13 cellular contexts compared by ENCODE assay signal in the genomic region with DNA sequence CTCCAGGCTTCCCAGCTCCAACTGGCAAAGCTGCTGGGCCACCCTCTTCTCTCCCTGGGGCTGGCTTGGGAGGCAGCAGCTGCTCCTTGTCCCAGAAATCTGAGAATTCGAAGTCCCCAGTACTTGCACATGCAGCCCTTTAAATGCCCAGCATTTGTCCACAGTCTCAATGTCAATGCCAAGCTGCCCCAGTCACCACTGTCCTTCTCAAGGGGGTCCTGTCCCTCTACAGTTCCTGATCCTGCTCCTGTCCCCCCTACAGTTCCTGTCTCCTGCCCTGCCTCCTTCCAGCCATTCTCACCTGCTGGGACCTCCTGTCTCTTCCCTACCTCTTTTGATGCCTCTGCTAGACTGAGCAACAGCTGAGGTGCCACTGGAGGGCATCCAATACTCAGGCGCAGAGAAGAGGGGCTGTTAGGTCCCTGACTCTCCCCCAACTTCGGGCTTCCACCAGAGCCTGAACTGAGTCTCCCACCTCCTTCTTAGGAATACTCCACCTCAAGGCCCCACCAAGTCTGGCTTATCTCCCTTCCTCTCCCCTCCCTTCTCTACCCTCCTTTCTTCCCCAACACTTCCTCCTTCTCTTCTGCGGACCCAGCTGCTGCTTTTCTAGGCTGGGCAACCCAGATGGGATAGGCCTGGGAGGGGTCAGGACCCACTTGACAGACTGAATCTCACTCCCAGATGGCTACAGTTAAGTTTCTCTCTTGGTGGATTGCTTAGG. TPM values are rescaled to one million over a fixed set of nuclear protein-coding genes. Genes with fewer than 3 reads are reported as not detected.
DNase-seq lines count a peak whose midpoint lies in the region; ATAC-seq and TF ChIP-seq lines count a peak whose summit lies in the region.
"Had no signal": no experiment of that assay in that cellular context is flagged by ENCODE, and none has a peak within 500 bp of the region (broad histone marks: within the 10 kb centered on the region; RNA-seq: fewer than 3 reads in every experiment).

No MANE protein-coding gene starts in this region.

- CTCF ChIA-PET in naive thymus-derived CD4-positive, alpha-beta T cell (lab: Charles Lee) = interaction anchor here (0.6 to 1.6 kb wide), 3 partner anchors 10 to 523 kb away, joined by 3 to 8 read pairs (median 4); no protein-coding TSS in a partner anchor

- intact Hi-C loops in naive thymus-derived CD4-positive, alpha-beta T cell (cut with micrococcal nuclease) = loop anchor here (2.0 to 10.0 kb wide), 8 partner anchors 17 to 1765 kb away; a partner anchor contains a TSS
- intact Hi-C loops in uterus (cut with DNase I; ENCODE audit: low total_unique reads) = loop anchor here (5.0 kb wide), 1 partner anchor 473 kb away; a partner anchor contains a TSS

- H3K9me3 Mint-ChIP-seq in activated naive CD4-positive, alpha-beta T cell treated with anti-CD3 and anti-CD28 coated beads, Interleukin-2, amount 50 U/mL, for 24 hours = no peaks in the 10 kb centered on the region
- no peaks in the 10 kb centered on the region for H3K9me3 Mint-ChIP-seq in activated naive CD8-positive, alpha-beta T cell treated with anti-CD3 and anti-CD28 coated beads, Interleukin-2, amount 10 ng/mL, durations not matched to agents 7 days and 5 days
- H3K9me3 Mint-ChIP-seq in naive thymus-derived CD4-positive, alpha-beta T cell = peaks cover 0 to 14% (median 0%) of the 10 kb centered on the region in 11 donors

- no peak overlapping the region for H3K27ac Mint-ChIP-seq in activated naive CD4-positive, alpha-beta T cell treated with anti-CD3 and anti-CD28 coated beads, Interleukin-2, amount 50 U/mL, for 24 hours
- peak overlapping the region; percentile 34 for H3K27ac Mint-ChIP-seq in activated naive CD8-positive, alpha-beta T cell treated with anti-CD3 and anti-CD28 coated beads, Interleukin-2, amount 10 ng/mL, durations not matched to agents 7 days and 5 days
- H3K27ac Mint-ChIP-seq in naive thymus-derived CD4-positive, alpha-beta T cell = peak overlapping the region in 6 of 9 donors; percentile 1 to 75 (median 34)

- no peak overlapping the region for H3K4me3 ChIP-seq in naive thymus-derived CD4-positive, alpha-beta T cell (ENCODE audit: low read length)
- H3K4me3 ChIP-seq in uterus = peak overlapping the region; percentile 56 to 79

- peaks cover 37 to 53% of the 10 kb centered on the region in 2 donors for H3K4me1 ChIP-seq in naive thymus-derived CD4-positive, alpha-beta T cell (ENCODE audit: control insufficient read depth in 2 of 2, insufficient read depth in 2 of 2, low read length in 2 of 2)
- peaks cover 0 to 4% of the 10 kb centered on the region in 2 donors for H3K4me1 ChIP-seq in uterus

- no peak for TF ChIP-seq CTCF in uterus (IDR thresholded peaks at IDR 0.05)

- H3K36me3 Mint-ChIP-seq in activated naive CD4-positive, alpha-beta T cell treated with anti-CD3 and anti-CD28 coated beads, Interleukin-2, amount 50 U/mL, for 24 hours = no peaks in the 10 kb centered on the region
- H3K36me3 Mint-ChIP-seq in activated naive CD8-positive, alpha-beta T cell treated with anti-CD3 and anti-CD28 coated beads, Interleukin-2, amount 10 ng/mL, durations not matched to agents 7 days and 5 days = peaks cover 2% of the 10 kb centered on the region
- H3K36me3 Mint-ChIP-seq in naive thymus-derived CD4-positive, alpha-beta T cell = peaks cover 0 to 4% (median 0%) of the 10 kb centered on the region in 5 donors

- POLR2A ChIA-PET in activated naive CD8-positive, alpha-beta T cell treated with anti-CD3 and anti-CD28 coated beads, Interleukin-2, amount 10 ng/mL, durations not matched to agents 7 days and 5 days (lab: Charles Lee) = no interaction called here
- POLR2A ChIA-PET in naive thymus-derived CD4-positive, alpha-beta T cell (lab: Charles Lee) = no interaction called here

- peaks cover 67% of the 10 kb centered on the region for H3K4me1 Mint-ChIP-seq in activated naive CD4-positive, alpha-beta T cell treated with anti-CD3 and anti-CD28 coated beads, Interleukin-2, amount 50 U/mL, for 24 hours
- H3K4me1 Mint-ChIP-seq in activated naive CD8-positive, alpha-beta T cell treated with anti-CD3 and anti-CD28 coated beads, Interleukin-2, amount 10 ng/mL, durations not matched to agents 7 days and 5 days = peaks cover 31% of the 10 kb centered on the region
- peaks cover 28 to 77% (median 59%) of the 10 kb centered on the region in 7 donors for H3K4me1 Mint-ChIP-seq in naive thymus-derived CD4-positive, alpha-beta T cell

- no peak for DNase-seq in activated naive CD4-positive, alpha-beta T cell treated with Interleukin-2 at 50 U/mL for 16 hours
- DNase-seq in activated naive CD8-positive, alpha-beta T cell treated with anti-CD3 and anti-CD28 coated beads, Interleukin-2, amount 10 ng/mL, durations not matched to agents 7 days and 5 days = peak; percentile 15
- peak in 1 of 9 donors; percentile 4 for DNase-seq in naive thymus-derived CD4-positive, alpha-beta T cell
- DNase-seq in uterus (peak in 1 of 2 donors; percentile 35), Ammon's horn (ENCODE audit: low spot score) (no peak), NCI-H526 treated with DMSO at 0.1 percent for 48 hours (lab: John Stamatoyannopoulos, UW) (no peak)
- DNase-seq: activated CD4-positive, alpha-beta T cell treated with anti-CD3 and anti-CD28 coated beads, Interleukin-2, amount 50 U/mL, for 1 hour; AML-193; hippocampal formation; NCI-H2227 treated with DMSO at 0.1 percent for 48 hours; Right ventricle myocardium superior had no signal

- no peaks in the 10 kb centered on the region for H3K36me3 ChIP-seq in naive thymus-derived CD4-positive, alpha-beta T cell (ENCODE audit: control insufficient read depth in 2 of 3, insufficient read depth in 3 of 3, low read length in 3 of 3)
- no peaks in the 10 kb centered on the region for H3K36me3 ChIP-seq in uterus

- H3K9me3 ChIP-seq in naive thymus-derived CD4-positive, alpha-beta T cell (ENCODE audit: control insufficient read depth in 2 of 3, low read length in 3 of 3) = no peaks in the 10 kb centered on the region
- H3K9me3 ChIP-seq in uterus = no peaks in the 10 kb centered on the region

- TF ChIP-seq POLR2A in uterus (IDR thresholded peaks at IDR 0.05) = no peak

- peaks cover 47 to 80% of the 10 kb centered on the region in 2 donors for H3K27me3 ChIP-seq in naive thymus-derived CD4-positive, alpha-beta T cell (ENCODE audit: control insufficient read depth in 2 of 2, insufficient read depth in 2 of 2, low read length in 2 of 2)
- H3K27me3 ChIP-seq in uterus = no peaks in the 10 kb centered on the region

- H3K27me3 Mint-ChIP-seq in activated naive CD4-positive, alpha-beta T cell treated with anti-CD3 and anti-CD28 coated beads, Interleukin-2, amount 50 U/mL, for 24 hours = peaks cover 76% of the 10 kb centered on the region
- H3K27me3 Mint-ChIP-seq in activated naive CD8-positive, alpha-beta T cell treated with anti-CD3 and anti-CD28 coated beads, Interleukin-2, amount 10 ng/mL, durations not matched to agents 7 days and 5 days = peaks cover 94% of the 10 kb centered on the region
- H3K27me3 Mint-ChIP-seq in naive thymus-derived CD4-positive, alpha-beta T cell = peaks cover 88 to 96% (median 92%) of the 10 kb centered on the region in 5 donors

- H3K27ac ChIP-seq in naive thymus-derived CD4-positive, alpha-beta T cell (ENCODE audit: low read depth, low read length) = no peak overlapping the region
- H3K27ac ChIP-seq in uterus = peak overlapping the region; percentile 94 to 96

- ATAC-seq in activated naive CD8-positive, alpha-beta T cell treated with anti-CD3 and anti-CD28 coated beads, Interleukin-2, amount 10 ng/mL, durations not matched to agents 7 days and 5 days (ENCODE audit: low read depth) = no peak
- no peak for ATAC-seq in naive thymus-derived CD4-positive, alpha-beta T cell
- ATAC-seq in HG03571 (IDR thresholded peaks at IDR 0.05; ENCODE audit: unreplicated experiment) = no peak

- peak overlapping the region; percentile 50 for H3K4me3 Mint-ChIP-seq in activated naive CD4-positive, alpha-beta T cell treated with anti-CD3 and anti-CD28 coated beads, Interleukin-2, amount 50 U/mL, for 24 hours
- peak overlapping the region; percentile 48 for H3K4me3 Mint-ChIP-seq in activated naive CD8-positive, alpha-beta T cell treated with anti-CD3 and anti-CD28 coated beads, Interleukin-2, amount 10 ng/mL, durations not matched to agents 7 days and 5 days
- peak overlapping the region in 8 of 10 donors; percentile 4 to 92 (median 57) for H3K4me3 Mint-ChIP-seq in naive thymus-derived CD4-positive, alpha-beta T cell

RNA-seq across cellular contexts. Expression of a gene that starts 4.7 kb away (rescaled TPM):
- total RNA-seq in activated naive CD8-positive, alpha-beta T cell treated with anti-CD3 and anti-CD28 coated beads, Interleukin-2, amount 10 ng/mL, durations not matched to agents 7 days and 5 days = not detected
- total RNA-seq in naive thymus-derived CD4-positive, alpha-beta T cell = not detected
- polyA plus RNA-seq in naive thymus-derived CD4-positive, alpha-beta T cell = not detected
- total RNA-seq in uterus = 10 to 100 TPM; 32.4 to 82.0 (median 57.8) TPM
- total RNA-seq: Right ventricle myocardium superior had no signal

RNA-seq across cellular contexts. Expression of a gene that starts 10.2 kb away (rescaled TPM):
- total RNA-seq in activated naive CD8-positive, alpha-beta T cell treated with anti-CD3 and anti-CD28 coated beads, Interleukin-2, amount 10 ng/mL, durations not matched to agents 7 days and 5 days = not detected
- not detected for total RNA-seq in naive thymus-derived CD4-positive, alpha-beta T cell
- not detected for polyA plus RNA-seq in naive thymus-derived CD4-positive, alpha-beta T cell
- 10 to 100 TPM in 1 of 4 donors, 1 to 10 TPM in 1, under 1 TPM in 2; 0.40 to 27.5 (median 1.1) TPM for total RNA-seq in uterus
- total RNA-seq: Right ventricle myocardium superior had no signal

RNA-seq across cellular contexts. Expression of a gene that starts 15.6 kb away (rescaled TPM):
- not detected for total RNA-seq in activated naive CD8-positive, alpha-beta T cell treated with anti-CD3 and anti-CD28 coated beads, Interleukin-2, amount 10 ng/mL, durations not matched to agents 7 days and 5 days
- total RNA-seq in naive thymus-derived CD4-positive, alpha-beta T cell = under 1 TPM in 1 of 5 experiments, not detected in 4; 0.66 TPM
- polyA plus RNA-seq in naive thymus-derived CD4-positive, alpha-beta T cell = not detected
- total RNA-seq in uterus = 100 to 1,000 TPM in 1 of 4 donors, 10 to 100 TPM in 3; 50.0 to 114 (median 69.0) TPM
- total RNA-seq: Right ventricle myocardium superior had no signal

RNA-seq across cellular contexts. Expression of a gene that starts 24.4 kb away (rescaled TPM):
- total RNA-seq in activated naive CD8-positive, alpha-beta T cell treated with anti-CD3 and anti-CD28 coated beads, Interleukin-2, amount 10 ng/mL, durations not matched to agents 7 days and 5 days = not detected
- total RNA-seq in naive thymus-derived CD4-positive, alpha-beta T cell = 1 to 10 TPM in 1 of 5 experiments, under 1 TPM in 1, not detected in 3; 0.70 to 1.7 TPM
- not detected for polyA plus RNA-seq in naive thymus-derived CD4-positive, alpha-beta T cell
- total RNA-seq in uterus = 10 to 100 TPM in 3 of 4 donors, 1 to 10 TPM in 1; 2.3 to 26.4 (median 22.4) TPM
- total RNA-seq: Right ventricle myocardium superior had no signal

RNA-seq across cellular contexts. Expression of a gene that starts 33.2 kb away (rescaled TPM):
- total RNA-seq in activated naive CD8-positive, alpha-beta T cell treated with anti-CD3 and anti-CD28 coated beads, Interleukin-2, amount 10 ng/mL, durations not matched to agents 7 days and 5 days = not detected
- total RNA-seq in naive thymus-derived CD4-positive, alpha-beta T cell = not detected
- polyA plus RNA-seq in naive thymus-derived CD4-positive, alpha-beta T cell = not detected
- total RNA-seq in uterus = 1 to 10 TPM in 3 of 4 donors, under 1 TPM in 1; 0.26 to 9.1 (median 5.2) TPM
- total RNA-seq: Right ventricle myocardium superior had no signal

Comparison
In these comparisons a context has a peak if more than half of its experiments do, and no peak if none do; other contexts are left out.
1. RNA of a gene that starts 4.7 kb away (total RNA-seq): 32.4 to 82.0 TPM in uterus; not detected in activated naive CD8-positive, alpha-beta T cell treated with anti-CD3 and anti-CD28 coated beads, Interleukin-2, amount 10 ng/mL, durations not matched to agents 7 days and 5 days and not detected in naive thymus-derived CD4-positive, alpha-beta T cell; every median in the first group is over 10 times any median in the second.
2. RNA of a gene that starts 15.6 kb away (total RNA-seq): 50.0 to 114 TPM in uterus; 0.66 TPM in naive thymus-derived CD4-positive, alpha-beta T cell and not detected in activated naive CD8-positive, alpha-beta T cell treated with anti-CD3 and anti-CD28 coated beads, Interleukin-2, amount 10 ng/mL, durations not matched to agents 7 days and 5 days; every median in the first group is over 10 times any median in the second.
3. Peak in every context shown above with its lines, with median percentiles within 50 percentile points of each other: H3K4me3 Mint-ChIP-seq.